ENCODE assay signal across 14 cellular contexts in the genomic region with DNA sequence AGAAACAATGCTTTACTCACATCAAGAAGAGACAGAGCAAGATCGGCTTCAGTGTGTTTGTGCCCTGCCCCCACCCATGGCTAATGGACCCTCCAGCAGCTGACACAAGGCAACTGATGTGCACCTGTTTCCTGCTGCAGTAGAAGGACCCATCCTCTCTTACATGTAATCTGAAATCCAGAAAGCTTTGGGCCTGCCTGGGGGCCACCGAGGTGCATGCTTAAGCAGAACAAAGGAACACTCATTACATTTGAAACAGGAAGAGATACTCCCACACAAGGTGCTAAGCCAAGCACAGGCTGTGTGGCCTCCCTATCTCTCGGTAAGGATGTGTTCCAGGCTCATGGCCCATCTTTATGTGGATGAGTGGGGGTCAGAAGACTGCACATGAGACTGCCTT.
A peak's percentile ranks its signal among the peaks of the same experiment; 100 is the strongest.
DNase-seq lines count a peak whose midpoint lies in the region; ATAC-seq, FAIRE-seq and TF ChIP-seq lines count a peak whose summit lies in the region.
"Had no signal": no experiment of that assay in that cellular context is flagged by ENCODE, and none has a peak within 500 bp of the region (broad histone marks: within the 10 kb centered on the region; RNA-seq: fewer than 3 reads in every experiment).

No MANE protein-coding gene starts in this region.

- H2BK5ac ChIP-seq in H1 (ENCODE audit: low read depth, low read length): no peak overlapping the region

- no peak overlapping the region for H3K18ac ChIP-seq in H1 (ENCODE audit: extremely low read depth, low read length)

- H4K20me1 ChIP-seq in GM23338 (replicated peaks; ENCODE audit: insufficient read depth): no peaks in the 10 kb centered on the region
- no peaks in the 10 kb centered on the region for H4K20me1 ChIP-seq in H1 (replicated peaks in 1 of 2; ENCODE audit: control insufficient read depth in 1 of 2, insufficient read depth in 2 of 2, low read length in 2 of 2)

- no peak overlapping the region for H2BK120ac ChIP-seq in H1 (replicated peaks; ENCODE audit: low read depth, low read length)

- POLR2A ChIA-PET in H1 (lab: Charles Lee; ENCODE audit: partially characterized antibody): no interaction called here

- H3K79me2 ChIP-seq in GM23338 (replicated peaks; ENCODE audit: insufficient read depth) (no peaks in the 10 kb centered on the region), H1 (ENCODE audit: control insufficient read depth in 1 of 2, insufficient read depth in 2 of 2, low read length in 2 of 2) (no peaks in the 10 kb centered on the region)

- no peaks in the 10 kb centered on the region for H3K79me1 ChIP-seq in H1 (ENCODE audit: low read depth, low read length)

- CTCF ChIA-PET in H1 (lab: Charles Lee; ENCODE audit: partially characterized antibody): no interaction called here

- no peak for TF ChIP-seq POLR2A in H1 (IDR thresholded peaks at IDR 0.05; ENCODE audit: control extremely low read depth in 1 of 2, low read depth in 2 of 2, low read length in 2 of 2)
- TF ChIP-seq POLR2A in spleen (IDR thresholded peaks at IDR 0.05): no peak

- DNase-seq in GM23338 (ENCODE audit: low spot score): no peak
- no peak for DNase-seq in H1 (ENCODE audit: low read depth in 1 of 2, low spot score in 2 of 2)
- DNase-seq in spleen: no peak
- DNase-seq in T-helper 2 cell treated with Interferon-gamma antibody and Interleukin-4, amounts not matched to agents 5 μg/mL and 100 μg/mL, for 36 hours (ENCODE audit: low spot score): no peak
- DNase-seq in activated gamma-delta T cell (lab: John Stamatoyannopoulos, UW): no peak
- DNase-seq in NCI-H2227 (lab: John Stamatoyannopoulos, UW; ENCODE audit: unreplicated experiment): no peak
- DNase-seq: activated naive CD4-positive, alpha-beta T cell; effector memory CD4-positive, alpha-beta T cell; immature natural killer cell; NCI-H1105 treated with DMSO at 0.1 percent for 48 hours; NCI-H526 had no signal

- H3K36me3 Mint-ChIP-seq in GM23338 (ENCODE audit: low read depth): no peaks in the 10 kb centered on the region
- H3K36me3 Mint-ChIP-seq in T-helper 2 cell treated with Interferon-gamma antibody and Interleukin-4, amounts not matched to agents 5 μg/mL and 100 μg/mL, for 36 hours (ENCODE audit: low read depth): no peaks in the 10 kb centered on the region
- H3K36me3 Mint-ChIP-seq: immature natural killer cell had no signal

- H3K4me2 ChIP-seq in GM23338 (no peak overlapping the region), H1 (ENCODE audit: insufficient read depth in 1 of 2, low read depth in 2 of 2, low read length in 2 of 2) (no peak overlapping the region)

- H3K9ac ChIP-seq in H1 (replicated peaks in 1 of 4; ENCODE audit: extremely low read depth in 1 of 4, low read depth in 3 of 4, low read length in 3 of 4): no peak overlapping the region

- ATAC-seq in GM18519 (IDR thresholded peaks at IDR 0.05; ENCODE audit: low FRiP score, unreplicated experiment): peak; percentile 80
- ATAC-seq in GM23338: peak; percentile 51; the same call in 2 of the 3 replicates
- peak; percentile 93 for ATAC-seq in HG03442 (IDR thresholded peaks at IDR 0.05; ENCODE audit: unreplicated experiment)

- no peak overlapping the region for H3K56ac ChIP-seq in H1 (replicated peaks; ENCODE audit: insufficient read length, low read depth, low read length)

- H3K9me3 ChIP-seq in H1 (ENCODE audit: insufficient read depth in 2 of 2, low read depth in 1 of 2, low read length in 1 of 2): no peaks in the 10 kb centered on the region
- H3K9me3 ChIP-seq in spleen: peaks cover 0 to 14% (median 0%) of the 10 kb centered on the region in 8 donors
- H3K9me3 ChIP-seq: SJSA1 had no signal

- no peak overlapping the region for H4K8ac ChIP-seq in H1 (ENCODE audit: extremely low read depth, insufficient read depth, low read length)

- H3K9me2 ChIP-seq in GM23338 (ENCODE audit: insufficient read depth): no peaks in the 10 kb centered on the region

- H3K27ac ChIP-seq in GM23338 (ENCODE audit: low read depth): no peak overlapping the region
- H3K27ac ChIP-seq in H1 (ENCODE audit: low read depth, low read length): no peak overlapping the region
- H3K27ac ChIP-seq in spleen: no peak overlapping the region
- H3K27ac ChIP-seq: SJSA1 had no signal

- no peak overlapping the region for H4K5ac ChIP-seq in H1 (ENCODE audit: insufficient read length, low read depth, low read length)

- no peaks in the 10 kb centered on the region for H3K27me3 ChIP-seq in GM23338 (ENCODE audit: insufficient read depth)
- no peaks in the 10 kb centered on the region for H3K27me3 ChIP-seq in H1 (replicated peaks in 1 of 4; ENCODE audit: control insufficient read depth in 3 of 4, extremely low read depth in 1 of 4, insufficient read depth in 3 of 4, low read length in 3 of 4)
- no peaks in the 10 kb centered on the region for H3K27me3 ChIP-seq in spleen (replicated peaks in 1 of 7)
- H3K27me3 ChIP-seq: SJSA1 had no signal

- no peak overlapping the region for H3K23ac ChIP-seq in H1 (ENCODE audit: insufficient read length)

- TF ChIP-seq EP300 in H1 (IDR thresholded peaks at IDR 0.05; ENCODE audit: borderline replicate concordance in 1 of 2, low read depth in 2 of 2, low read length in 2 of 2): no peak

- no peaks in the 10 kb centered on the region for H3K9me3 Mint-ChIP-seq in GM23338
- H3K9me3 Mint-ChIP-seq in T-helper 2 cell treated with Interferon-gamma antibody and Interleukin-4, amounts not matched to agents 5 μg/mL and 100 μg/mL, for 36 hours: peaks cover 11% of the 10 kb centered on the region

- no peak for FAIRE-seq in H1 (lab: Jason Lieb, UNC)

- H2AFZ ChIP-seq in GM23338 (no peak overlapping the region), H1 (ENCODE audit: low read length) (0 out of 2 replicates have a peak overlapping the region, but pooled peaks have one; percentile 19)

- no peak overlapping the region for H2BK15ac ChIP-seq in H1 (ENCODE audit: low read length)

- H3K36me3 ChIP-seq in GM23338 (ENCODE audit: insufficient read depth) (no peaks in the 10 kb centered on the region), H1 (ENCODE audit: control insufficient read depth in 2 of 4, insufficient read depth in 4 of 4, low read length in 3 of 4) (no peaks in the 10 kb centered on the region), spleen (no peaks in the 10 kb centered on the region)
- H3K36me3 ChIP-seq: SJSA1 had no signal

- H3K14ac ChIP-seq in H1 (ENCODE audit: insufficient read length): no peak overlapping the region

- peaks cover 4% of the 10 kb centered on the region; the same call in 2 of the 3 replicates for H3K4me1 Mint-ChIP-seq in GM23338
- no peaks in the 10 kb centered on the region for H3K4me1 Mint-ChIP-seq in T-helper 2 cell treated with Interferon-gamma antibody and Interleukin-4, amounts not matched to agents 5 μg/mL and 100 μg/mL, for 36 hours (ENCODE audit: low read depth)
- H3K4me1 Mint-ChIP-seq: immature natural killer cell had no signal

- no peaks in the 10 kb centered on the region for H3F3A ChIP-seq in GM23338 (replicated peaks; ENCODE audit: low read depth)

- no peak for TF ChIP-seq CTCF in GM23338 (conservative IDR thresholded peaks at IDR 0.05; ENCODE audit: low read depth in 2 of 2)
- TF ChIP-seq CTCF in H1 (IDR thresholded peaks at IDR 0.05; ENCODE audit: control extremely low read depth in 1 of 3, insufficient read depth in 1 of 3, low read depth in 1 of 3, low read length in 3 of 3): no peak
- TF ChIP-seq CTCF in spleen (IDR thresholded peaks at IDR 0.05 in 8 of 11, conservative IDR thresholded peaks at IDR 0.05 in 3 of 11): no peak

- no peak overlapping the region for H4K91ac ChIP-seq in H1 (replicated peaks; ENCODE audit: insufficient read length, low read length)

- no peak for TF ChIP-seq RAD21 in H1 (IDR thresholded peaks at IDR 0.05 in 1 of 2, conservative IDR thresholded peaks at IDR 0.05 in 1 of 2; ENCODE audit: low read depth in 2 of 2, low read length in 2 of 2)

- H3K4me3 Mint-ChIP-seq in GM23338: no peak overlapping the region
- no peak overlapping the region for H3K4me3 Mint-ChIP-seq in T-helper 2 cell treated with Interferon-gamma antibody and Interleukin-4, amounts not matched to agents 5 μg/mL and 100 μg/mL, for 36 hours
- H3K4me3 Mint-ChIP-seq: immature natural killer cell had no signal

- no peaks in the 10 kb centered on the region for H3K27me3 Mint-ChIP-seq in GM23338 (ENCODE audit: insufficient read depth, low read depth, poor library complexity)
- H3K27me3 Mint-ChIP-seq in T-helper 2 cell treated with Interferon-gamma antibody and Interleukin-4, amounts not matched to agents 5 μg/mL and 100 μg/mL, for 36 hours (ENCODE audit: low read depth): no peaks in the 10 kb centered on the region

- no peak overlapping the region for H2AK5ac ChIP-seq in H1 (ENCODE audit: low read depth, low read length)

- H3K23me2 ChIP-seq in H1 (ENCODE audit: low read depth, low read length): no peaks in the 10 kb centered on the region

- no peaks in the 10 kb centered on the region for H3K4me1 ChIP-seq in GM23338 (ENCODE audit: insufficient read depth)
- no peaks in the 10 kb centered on the region for H3K4me1 ChIP-seq in H1 (replicated peaks in 1 of 4; ENCODE audit: control insufficient read depth in 3 of 4, insufficient read depth in 4 of 4, low read length in 3 of 4)
- no peaks in the 10 kb centered on the region for H3K4me1 ChIP-seq in spleen
- H3K4me1 ChIP-seq: SJSA1 had no signal

- H2BK12ac ChIP-seq in H1 (ENCODE audit: low read depth, low read length): no peak overlapping the region

- no peak overlapping the region for H3K4ac ChIP-seq in H1 (replicated peaks; ENCODE audit: insufficient read length, low read depth, low read length)

- no peak overlapping the region for H3K27ac Mint-ChIP-seq in GM23338
- H3K27ac Mint-ChIP-seq in T-helper 2 cell treated with Interferon-gamma antibody and Interleukin-4, amounts not matched to agents 5 μg/mL and 100 μg/mL, for 36 hours: no peak overlapping the region
- H3K27ac Mint-ChIP-seq: immature natural killer cell had no signal

- intact Hi-C loops in spleen (cut with DNase I; ENCODE audit: low total_unique reads): no loop called here

- H3K4me3 ChIP-seq in GM23338: no peak overlapping the region
- H3K4me3 ChIP-seq in H1 (ENCODE audit: extremely low read depth in 1 of 4, insufficient read depth in 2 of 4, low read depth in 3 of 4, low read length in 4 of 4): no peak overlapping the region
- H3K4me3 ChIP-seq in spleen: no peak overlapping the region
- H3K4me3 ChIP-seq: SJSA1 had no signal

- WGBS in H1 (ENCODE audit: extremely low coverage in 1 of 2, insufficient coverage in 1 of 2, insufficient read length in 1 of 2, insufficient replicate concordance in 2 of 2, low coverage in 1 of 2, low lambda C conversion rate in 2 of 2, missing lambda C conversion rate in 1 of 2), 2 experiments: 91% methylated on average over 3 of the region's 3 CpGs; no CpG with 5 or more reads in 1 of the 2 experiments
- 51 to 81% (median 66%) methylated on average over 3 of the region's 3 CpGs for WGBS in spleen, 5 donors

- no peak overlapping the region for H2BK20ac ChIP-seq in H1 (ENCODE audit: low read length)

TF ChIP-seq in H1, 55 proteins besides CTCF, POLR2A, EP300 and RAD21 (continues in another document):
- TF ChIP-seq SIN3A (conservative IDR thresholded peaks at IDR 0.05 in 1 of 2, IDR thresholded peaks at IDR 0.05 in 1 of 2; ENCODE audit: low read depth in 1 of 2, low read length in 2 of 2) (no peak), CBX5 (IDR thresholded peaks at IDR 0.05; ENCODE audit: low read depth, low read length) (no peak), POU5F1 (IDR thresholded peaks at IDR 0.05; ENCODE audit: low read depth, low read length) (no peak), ASH2L (IDR thresholded peaks at IDR 0.05; ENCODE audit: low read length) (no peak), CTBP2 (IDR thresholded peaks at IDR 0.05; ENCODE audit: borderline replicate concordance, insufficient read depth, insufficient read length, low read length) (no peak)
